In genomic region chr12:6271281-6271680, GRCh38 we compare ENCODE assay signal across 24 cellular contexts. TPM values are rescaled to one million over a fixed set of nuclear protein-coding genes. Genes with fewer than 3 reads are reported as not detected.
DNase-seq lines count a peak whose midpoint lies in the region; ATAC-seq and TF ChIP-seq lines count a peak whose summit lies in the region.
"Had no signal": no experiment of that assay in that cellular context is flagged by ENCODE, and none has a peak within 500 bp of the region (broad histone marks: within the 10 kb centered on the region; RNA-seq: fewer than 3 reads in every experiment).

No MANE protein-coding gene starts in this region.

- no CpG with 5 or more reads among the region's 8 CpGs for WGBS in trophoblast cell (ENCODE audit: extremely low coverage, insufficient coverage, insufficient read length)

- peak overlapping the region; percentile 28 for H2BK120ac ChIP-seq in trophoblast cell (ENCODE audit: insufficient read depth, low read length, poor library complexity)

- DNase-seq in RWPE1 (ENCODE audit: low spot score) (no peak), foreskin keratinocyte (no peak), trophoblast cell (no peak), upper lobe of right lung (peak; percentile 21), DMS79 treated with DMSO at 0.1 percent for 48 hours (lab: John Stamatoyannopoulos, UW) (no peak)
- no peak for DNase-seq in activated naive CD4-positive, alpha-beta T cell (lab: John Stamatoyannopoulos, UW)
- DNase-seq: CD4-positive, CD25-positive, alpha-beta regulatory T cell; DMS153; GM23248; HFFc6; IMR-90; KG1; MG63; NCI-H1105 treated with DMSO at 0.1 percent for 48 hours; NCI-H146; NCI-H2029; NCI-H446; NCI-H524 treated with DMSO at 0.1 percent for 48 hours; NCI-H774; SIG-M5 had no signal

- no peak overlapping the region for H4K12ac ChIP-seq in trophoblast cell (ENCODE audit: low read depth, low read length)

- POLR2A ChIA-PET in RWPE1 (lab: Yijun Ruan, JAX; ENCODE audit: low non-redundant PET), result no interaction called here

- no peak overlapping the region for H3K23ac ChIP-seq in trophoblast cell (ENCODE audit: low read length)

- peak overlapping the region; percentile 46 for H3K14ac ChIP-seq in trophoblast cell (ENCODE audit: low read length)

- no peak overlapping the region for H2AFZ ChIP-seq in trophoblast cell (ENCODE audit: insufficient read depth, low read length, poor library complexity)
- H2AFZ ChIP-seq: GM23248 had no signal

- H4K91ac ChIP-seq in trophoblast cell (ENCODE audit: low read depth, low read length), result peak overlapping the region; percentile 71

- peaks cover 29% of the 10 kb centered on the region for H3K79me1 ChIP-seq in trophoblast cell (ENCODE audit: low read length)

- ATAC-seq in foreskin keratinocyte (no peak), upper lobe of right lung (no peak), HG03135 (IDR thresholded peaks at IDR 0.05; ENCODE audit: unreplicated experiment) (no peak)

- TF ChIP-seq CTCF in RWPE1 (conservative IDR thresholded peaks at IDR 0.05; ENCODE audit: low read depth), result no peak
- TF ChIP-seq CTCF in foreskin keratinocyte (conservative IDR thresholded peaks at IDR 0.05), result no peak
- TF ChIP-seq CTCF in upper lobe of right lung (IDR thresholded peaks at IDR 0.05), result no peak

- H3K4me3 ChIP-seq in trophoblast cell (ENCODE audit: low read depth, low read length) (no peak overlapping the region), upper lobe of right lung (no peak overlapping the region)
- H3K4me3 ChIP-seq: BLaER1, GM23248, HAP-1, MG63, SK-N-MC had no signal

- no peak overlapping the region for H3K4me2 ChIP-seq in trophoblast cell (ENCODE audit: low read length)
- H3K4me2 ChIP-seq: BLaER1 had no signal

- H3K36me3 ChIP-seq in trophoblast cell (ENCODE audit: control insufficient read depth in 1 of 2, insufficient read depth in 2 of 2, low read length in 2 of 2) (no peaks in the 10 kb centered on the region), upper lobe of right lung (no peaks in the 10 kb centered on the region)
- H3K36me3 ChIP-seq: BLaER1, HAP-1, MG63 had no signal

- no peak overlapping the region for H3K18ac ChIP-seq in trophoblast cell (ENCODE audit: low read length)

- CTCF ChIA-PET in RWPE1 (lab: Yijun Ruan, JAX), result interaction anchor here (0.6 to 0.7 kb wide), 3 partner anchors 68 to 542 kb away, joined by 3 read pairs; no protein-coding TSS in a partner anchor

- peak overlapping the region; percentile 91 for H3K27ac ChIP-seq in RWPE1
- peak overlapping the region; percentile 99 for H3K27ac ChIP-seq in foreskin keratinocyte
- H3K27ac ChIP-seq in trophoblast cell (ENCODE audit: low read depth, low read length), result no peak overlapping the region
- no peak overlapping the region for H3K27ac ChIP-seq in upper lobe of right lung
- H3K27ac ChIP-seq: BLaER1, GM23248, SK-N-MC had no signal

- peak overlapping the region; percentile 78 for H2AK5ac ChIP-seq in trophoblast cell (ENCODE audit: low read length)

- no peaks in the 10 kb centered on the region for H3K9me3 ChIP-seq in trophoblast cell (ENCODE audit: insufficient read depth, low read depth, low read length)
- H3K9me3 ChIP-seq in upper lobe of right lung, result no peaks in the 10 kb centered on the region
- H3K9me3 ChIP-seq: BLaER1, HAP-1, MG63 had no signal

- intact Hi-C loops in upper lobe of right lung (cut with DNase I), result no loop called here

- H3K27me3 ChIP-seq in foreskin keratinocyte (no peaks in the 10 kb centered on the region), trophoblast cell (ENCODE audit: insufficient read depth, low read length) (no peaks in the 10 kb centered on the region), upper lobe of right lung (no peaks in the 10 kb centered on the region)
- H3K27me3 ChIP-seq: BLaER1, MG63 had no signal

- H3K4me1 ChIP-seq in foreskin keratinocyte (peaks cover 35% of the 10 kb centered on the region), trophoblast cell (ENCODE audit: control insufficient read depth in 1 of 2, insufficient read depth in 2 of 2, low read length in 2 of 2) (peaks cover 24 to 30% of the 10 kb centered on the region in 2 experiments), upper lobe of right lung (peaks cover 20% of the 10 kb centered on the region)
- H3K4me1 ChIP-seq: HAP-1 had no signal

- H3K79me2 ChIP-seq in trophoblast cell (ENCODE audit: control insufficient read depth, insufficient read depth, low read length, poor library complexity), result peaks cover 8% of the 10 kb centered on the region

- peak overlapping the region; percentile 38 for H2BK5ac ChIP-seq in trophoblast cell (ENCODE audit: low read depth, low read length, poor library complexity)

- H4K8ac ChIP-seq in trophoblast cell (ENCODE audit: low read depth, low read length), result no peak overlapping the region

- H2BK12ac ChIP-seq in trophoblast cell (ENCODE audit: low read length), result peak overlapping the region; percentile 85

- no peak overlapping the region for H3K9ac ChIP-seq in trophoblast cell (ENCODE audit: low read length)
- H3K9ac ChIP-seq: BLaER1, GM23248 had no signal

- H3K4ac ChIP-seq in trophoblast cell (ENCODE audit: low read depth, low read length), result no peak overlapping the region

RNA-seq across cellular contexts. Expression of gene PLEKHG6, which starts 39.2 kb away (rescaled TPM):
- total RNA-seq in foreskin keratinocyte (3.3 and 4.5 TPM in 2 replicates), upper lobe of right lung (5.1 TPM)
- polyA plus RNA-seq in foreskin keratinocyte, result 3.5 and 3.6 TPM in 2 replicates
- 17.4 and 20.1 TPM in 2 replicates for polyA plus RNA-seq in trophoblast cell (2013)
- total RNA-seq: CD4-positive, CD25-positive, alpha-beta regulatory T cell; GM23248; HFFc6 had no signal

Comparison
In these comparisons a context has a peak if more than half of its experiments do, and no peak if none do; other contexts are left out.
1. H3K27ac ChIP-seq: peak in RWPE1 (single experiment) and foreskin keratinocyte (single experiment); none in trophoblast cell (single experiment) and upper lobe of right lung (single experiment).